In genomic region chr16:58024347-58024672, GRCh38 we compare ENCODE assay signal across 13 cellular contexts. TPM values are rescaled to one million over a fixed set of nuclear protein-coding genes. Genes with fewer than 3 reads are reported as not detected.
DNase-seq lines count a peak whose midpoint lies in the region; ATAC-seq and TF ChIP-seq lines count a peak whose summit lies in the region.
"Had no signal": no experiment of that assay in that cellular context is flagged by ENCODE, and none has a peak within 500 bp of the region (broad histone marks: within the 10 kb centered on the region; RNA-seq: fewer than 3 reads in every experiment).

No MANE protein-coding gene starts in this region.

- H3K36me3 ChIP-seq in GM23338 (ENCODE audit: insufficient read depth) (no peaks in the 10 kb centered on the region; the same call in 1 of the 2 replicates), brain microvascular endothelial cell (replicated peaks) (peaks cover 3% of the 10 kb centered on the region)

- in situ Hi-C loops in brain microvascular endothelial cell (cut with HindIII; ENCODE audit: low pct_ligation_motif_present, low sequenced_read_pairs): no loop called here

- peak overlapping the region; percentile 88 for H3K27ac ChIP-seq in 22Rv1
- H3K27ac ChIP-seq in GM23338 (ENCODE audit: low read depth): 0 out of 2 replicates have a peak overlapping the region, but pooled peaks have one; percentile 76
- H3K27ac ChIP-seq in brain microvascular endothelial cell: no peak overlapping the region

- DNase-seq in GM23338 (ENCODE audit: low spot score) (no peak), brain microvascular endothelial cell (no peak), RPMI8226 (no peak)
- no peak for DNase-seq in central memory CD8-positive, alpha-beta T cell (ENCODE audit: low spot score in 2 of 2)
- no peak for DNase-seq in naive thymus-derived CD8-positive, alpha-beta T cell
- DNase-seq: activated CD4-positive, alpha-beta T cell treated with anti-CD3 and anti-CD28 coated beads for 1 hour; DMS79; KBM-7; NCI-H69 had no signal

- H3K4me3 ChIP-seq in GM23338: peak overlapping the region; percentile 96
- H3K4me3 ChIP-seq in brain microvascular endothelial cell (ENCODE audit: low read depth, low read length): no peak overlapping the region

- H3K4me2 ChIP-seq in GM23338: peak overlapping the region; percentile 87

- peaks cover 22% of the 10 kb centered on the region for H3K79me2 ChIP-seq in GM23338 (replicated peaks; ENCODE audit: insufficient read depth)

- H3K4me3 Mint-ChIP-seq in GM23338: peak overlapping the region; percentile 85
- H3K4me3 Mint-ChIP-seq in central memory CD8-positive, alpha-beta T cell: peak overlapping the region; percentile 84
- H3K4me3 Mint-ChIP-seq in naive thymus-derived CD8-positive, alpha-beta T cell: peak overlapping the region; percentile 85 to 94 (median 92)

- peak overlapping the region; percentile 82 for H2AFZ ChIP-seq in GM23338

- H3K4me1 Mint-ChIP-seq in GM23338: peaks cover 50% of the 10 kb centered on the region
- H3K4me1 Mint-ChIP-seq in central memory CD8-positive, alpha-beta T cell: peaks cover 24% of the 10 kb centered on the region
- H3K4me1 Mint-ChIP-seq in naive thymus-derived CD8-positive, alpha-beta T cell: peaks cover 11 to 33% (median 25%) of the 10 kb centered on the region in 4 donors

- peaks cover 40% of the 10 kb centered on the region for H3K4me1 ChIP-seq in GM23338 (ENCODE audit: insufficient read depth)

- H3K27ac Mint-ChIP-seq in GM23338: no peak overlapping the region; the same call in 1 of the 2 replicates
- H3K27ac Mint-ChIP-seq in central memory CD8-positive, alpha-beta T cell (ENCODE audit: low read depth): no peak overlapping the region
- H3K27ac Mint-ChIP-seq in naive thymus-derived CD8-positive, alpha-beta T cell: peak overlapping the region in 7 of 10 donors; percentile 40 to 92 (median 76)

- peaks cover 13% of the 10 kb centered on the region for H3K27me3 Mint-ChIP-seq in GM23338 (ENCODE audit: insufficient read depth, low read depth, poor library complexity)
- peaks cover 17% of the 10 kb centered on the region for H3K27me3 Mint-ChIP-seq in central memory CD8-positive, alpha-beta T cell
- peaks cover 0 to 12% (median 4%) of the 10 kb centered on the region in 5 donors for H3K27me3 Mint-ChIP-seq in naive thymus-derived CD8-positive, alpha-beta T cell

- H4K20me1 ChIP-seq in GM23338 (replicated peaks; ENCODE audit: insufficient read depth): no peaks in the 10 kb centered on the region

- H3K27me3 ChIP-seq in GM23338 (ENCODE audit: insufficient read depth) (peaks cover 5% of the 10 kb centered on the region; the same call in 1 of the 2 replicates), brain microvascular endothelial cell (replicated peaks) (peaks cover 12% of the 10 kb centered on the region)

- H3K9me3 Mint-ChIP-seq in GM23338: no peaks in the 10 kb centered on the region
- H3K9me3 Mint-ChIP-seq in central memory CD8-positive, alpha-beta T cell: no peaks in the 10 kb centered on the region
- no peaks in the 10 kb centered on the region for H3K9me3 Mint-ChIP-seq in naive thymus-derived CD8-positive, alpha-beta T cell

- H3K36me3 Mint-ChIP-seq in GM23338 (ENCODE audit: low read depth): peaks cover 3% of the 10 kb centered on the region; the same call in 1 of the 3 replicates
- H3K36me3 Mint-ChIP-seq in central memory CD8-positive, alpha-beta T cell (ENCODE audit: insufficient read depth): peaks cover 9% of the 10 kb centered on the region
- no peaks in the 10 kb centered on the region for H3K36me3 Mint-ChIP-seq in naive thymus-derived CD8-positive, alpha-beta T cell

- H3K9me2 ChIP-seq in GM23338 (ENCODE audit: insufficient read depth): no peaks in the 10 kb centered on the region

- H3F3A ChIP-seq in GM23338 (replicated peaks; ENCODE audit: low read depth): peaks cover 7% of the 10 kb centered on the region; the same call in 1 of the 2 replicates

- POLR2A ChIA-PET in naive thymus-derived CD8-positive, alpha-beta T cell (lab: Charles Lee): interaction anchor here (1.1 kb wide), 1 partner anchor 105 kb away, joined by 4 read pairs; the partner anchor contains the start of gene CFAP20

- TF ChIP-seq CTCF in 22Rv1 (IDR thresholded peaks at IDR 0.05) (no peak), GM23338 (conservative IDR thresholded peaks at IDR 0.05; ENCODE audit: low read depth in 2 of 2) (no peak), brain microvascular endothelial cell (IDR thresholded peaks at IDR 0.05; ENCODE audit: low read depth, low read length, missing control alignments) (no peak)

- ATAC-seq in GM23338 (no peak), GM19395 (IDR thresholded peaks at IDR 0.05; ENCODE audit: unreplicated experiment) (no peak), HG03097 (IDR thresholded peaks at IDR 0.05; ENCODE audit: low FRiP score, unreplicated experiment) (no peak)
- no peak for ATAC-seq in central memory CD8-positive, alpha-beta T cell (replicated peaks; ENCODE audit: extremely low read depth, poor library complexity, severe bottlenecking)
- no peak for ATAC-seq in naive thymus-derived CD8-positive, alpha-beta T cell

TF ChIP-seq in GM23338, 12 proteins besides CTCF, POLR2A, EP300 and RAD21 (continues in another document):
- no peak for TF ChIP-seq STAT1 (IDR thresholded peaks at IDR 0.05; ENCODE audit: unreplicated experiment)

RNA-seq across cellular contexts. Expression of gene MMP15, which starts 1.2 kb away (rescaled TPM):
- total RNA-seq in GM23338 (2014; rRNA removed; shearing (Covaris generic)): 72.4 and 79.1 TPM in 2 replicates
- polyA plus RNA-seq in GM23338 (2016; fragmentation: Nextera tagmentation; extraction: Ambion mirVana): 10.9 and 11.5 TPM in 2 replicates
- under 1 TPM; 0.25 to 0.36 TPM for total RNA-seq in naive thymus-derived CD8-positive, alpha-beta T cell
- under 1 TPM in 1 of 3 donors, not detected in 2; 0.06 TPM for polyA plus RNA-seq in naive thymus-derived CD8-positive, alpha-beta T cell

RNA-seq across cellular contexts. Expression of gene USB1, which starts 23.1 kb away (rescaled TPM):
- 102 and 118 TPM in 2 replicates for total RNA-seq in GM23338 (2014; rRNA removed; shearing (Covaris generic))
- 67.1 and 79.6 TPM in 2 replicates for polyA plus RNA-seq in GM23338 (2016; fragmentation: Nextera tagmentation; extraction: Ambion mirVana)
- total RNA-seq in naive thymus-derived CD8-positive, alpha-beta T cell: 10 to 100 TPM; 30.2 to 31.4 TPM
- 10 to 100 TPM; 31.1 to 36.4 (median 32.8) TPM for polyA plus RNA-seq in naive thymus-derived CD8-positive, alpha-beta T cell

RNA-seq across cellular contexts. Expression of gene ZNF319, which starts 23.8 kb away (rescaled TPM):
- total RNA-seq in GM23338 (2014; rRNA removed; shearing (Covaris generic)): 4.3 and 10.0 TPM in 2 replicates
- polyA plus RNA-seq in GM23338 (2016; fragmentation: Nextera tagmentation; extraction: Ambion mirVana): 1.4 and 1.7 TPM in 2 replicates
- 10 to 100 TPM; 20.2 to 21.6 TPM for total RNA-seq in naive thymus-derived CD8-positive, alpha-beta T cell
- 10 to 100 TPM in 1 of 3 donors, 1 to 10 TPM in 2; 3.7 to 10.7 (median 6.0) TPM for polyA plus RNA-seq in naive thymus-derived CD8-positive, alpha-beta T cell

RNA-seq across cellular contexts. Expression of gene CNGB1, which starts 53.4 kb away (rescaled TPM):
- total RNA-seq in GM23338 (2014; rRNA removed; shearing (Covaris generic)): not detected in 2 replicates
- not detected in 2 replicates for polyA plus RNA-seq in GM23338 (2016; fragmentation: Nextera tagmentation; extraction: Ambion mirVana)
- not detected for total RNA-seq in naive thymus-derived CD8-positive, alpha-beta T cell
- not detected for polyA plus RNA-seq in naive thymus-derived CD8-positive, alpha-beta T cell
- total RNA-seq: kidney epithelial cell had no signal

Comparison
In these comparisons a context has a peak if more than half of its experiments do, and no peak if none do; other contexts are left out.
1. H3K27ac Mint-ChIP-seq: peak in naive thymus-derived CD8-positive, alpha-beta T cell (7 of 10); none in GM23338 (single experiment) and central memory CD8-positive, alpha-beta T cell (single experiment).
2. RNA of gene MMP15, which starts 1.2 kb away (total RNA-seq): 72.4 to 79.1 TPM in GM23338; 0.25 to 0.36 TPM in naive thymus-derived CD8-positive, alpha-beta T cell; every median in the first group is over 10 times any median in the second.
3. Peak in every context shown above with its lines, with median percentiles within 50 percentile points of each other: H3K4me3 Mint-ChIP-seq.